ENCODE assay signal across 1 cellular context in genomic region chr9:116477584-116478141, GRCh38.
TF ChIP-seq lines count a peak whose summit lies in the region.

No MANE protein-coding gene starts in this region.

TF ChIP-seq in IMR-90, 13 proteins besides CTCF, POLR2A, EP300 and RAD21 (continued from another document):
- TF ChIP-seq ELK1 (IDR thresholded peaks at IDR 0.05; ENCODE audit: borderline replicate concordance, low read depth, low read length): no peak
- TF ChIP-seq MAZ (IDR thresholded peaks at IDR 0.05; ENCODE audit: borderline replicate concordance, low read depth, low read length): no peak
- TF ChIP-seq USF2 (IDR thresholded peaks at IDR 0.05; ENCODE audit: low read depth, low read length): no peak
